In the genomic region with DNA sequence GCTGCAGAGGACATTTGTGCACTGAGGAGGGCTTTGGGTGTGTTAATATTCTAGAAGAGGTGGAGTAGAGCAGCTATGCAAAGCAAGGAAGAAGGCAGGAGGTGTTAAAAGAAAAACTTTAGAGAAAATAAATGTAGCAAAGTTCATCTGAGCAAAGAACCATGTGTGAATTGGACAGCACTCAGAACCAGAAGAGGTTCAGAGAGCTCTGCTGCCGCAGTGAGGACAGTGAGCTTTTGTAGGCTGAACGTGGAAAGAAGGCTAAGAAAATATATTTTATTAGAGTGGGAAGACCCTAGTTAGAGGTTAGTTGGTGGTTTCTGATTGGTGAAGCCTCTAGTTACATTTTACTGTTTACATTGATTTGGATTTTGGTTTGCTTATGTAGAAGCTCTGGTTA, we compare ENCODE assay signal across 21 cellular contexts. TPM values are rescaled to one million over a fixed set of nuclear protein-coding genes. Genes with fewer than 3 reads are reported as not detected.
DNase-seq lines count a peak whose midpoint lies in the region; ATAC-seq, FAIRE-seq and TF ChIP-seq lines count a peak whose summit lies in the region.
"Had no signal": no experiment of that assay in that cellular context is flagged by ENCODE, and none has a peak within 500 bp of the region (broad histone marks: within the 10 kb centered on the region; RNA-seq: fewer than 3 reads in every experiment).

No MANE protein-coding gene starts in this region.

- H3K9ac ChIP-seq in Karpas-422 (ENCODE audit: low read length) = no peak overlapping the region
- H3K9ac ChIP-seq: BLaER1 treated with 17β-estradiol and CSF1 and Interleukin-3, amounts not matched to agents 10 nM and 100 nM; KMS-11 had no signal

- H3K4me1 ChIP-seq in Karpas-422 (ENCODE audit: low read length) = peaks cover 68% of the 10 kb centered on the region

- no peak overlapping the region for H3K4me3 ChIP-seq in Karpas-422 (ENCODE audit: low read length)
- H3K4me3 ChIP-seq: BLaER1 treated with 17β-estradiol and CSF1 and Interleukin-3, amounts not matched to agents 10 nM and 100 nM; GM12878; PC-9 had no signal

- no peak overlapping the region for H3K4me2 ChIP-seq in Karpas-422 (ENCODE audit: low read depth, low read length, poor library complexity, severe bottlenecking)
- H3K4me2 ChIP-seq: BLaER1 treated with 17β-estradiol and CSF1 and Interleukin-3, amounts not matched to agents 10 nM and 100 nM; KMS-11; PC-9 had no signal

- peaks cover 60% of the 10 kb centered on the region for H3K36me3 Mint-ChIP-seq in activated naive CD4-positive, alpha-beta T cell treated with anti-CD3 and anti-CD28 coated beads, Interleukin-2, amount 10 ng/mL, durations not matched to agents 7 days and 5 days
- peaks cover 0 to 13% of the 10 kb centered on the region in 2 donors for H3K36me3 Mint-ChIP-seq in activated naive CD4-positive, alpha-beta T cell treated with anti-CD3 and anti-CD28 coated beads, Interleukin-2, amount 50 U/mL, for 72 hours
- H3K36me3 Mint-ChIP-seq in dendritic cell treated with granulocyte-macrophage colony-stimulating factor and Interleukin-4, amounts not matched to agents 40 ng/mL and 50 ng/mL, for 4 days (ENCODE audit: low read depth) = peaks cover 91% of the 10 kb centered on the region
- peaks cover 36% of the 10 kb centered on the region for H3K36me3 Mint-ChIP-seq in stimulated activated memory B cell treated with anti-CD40 and anti-IgM and Interleukin-4, amounts not matched to agents 10 μg/mL and 1 μg/mL and 100 μg/mL, for 72 hours

- no peaks in the 10 kb centered on the region for H3K9me3 ChIP-seq in Karpas-422 (ENCODE audit: low read length)

- H3K9me2 ChIP-seq in Karpas-422 (replicated peaks; ENCODE audit: insufficient read depth, low read length) = no peaks in the 10 kb centered on the region

- no peaks in the 10 kb centered on the region for H4K20me1 ChIP-seq in Karpas-422 (ENCODE audit: insufficient read depth, low read depth, low read length)

- no peak for ATAC-seq in activated naive CD4-positive, alpha-beta T cell treated with anti-CD3 and anti-CD28 coated beads, Interleukin-2, amount 50 U/mL, for 72 hours
- no peak for ATAC-seq in stimulated activated memory B cell treated with anti-CD40 and anti-IgM and Interleukin-4, amounts not matched to agents 10 μg/mL and 1 μg/mL and 100 μg/mL, for 72 hours
- ATAC-seq: GM12878, HCT116 had no signal

- no peaks in the 10 kb centered on the region for H3K9me3 Mint-ChIP-seq in activated naive CD4-positive, alpha-beta T cell treated with anti-CD3 and anti-CD28 coated beads, Interleukin-2, amount 10 ng/mL, durations not matched to agents 7 days and 5 days
- H3K9me3 Mint-ChIP-seq in activated naive CD4-positive, alpha-beta T cell treated with anti-CD3 and anti-CD28 coated beads, Interleukin-2, amount 50 U/mL, for 72 hours = no peaks in the 10 kb centered on the region
- H3K9me3 Mint-ChIP-seq in dendritic cell treated with granulocyte-macrophage colony-stimulating factor and Interleukin-4, amounts not matched to agents 40 ng/mL and 50 ng/mL, for 4 days = no peaks in the 10 kb centered on the region
- H3K9me3 Mint-ChIP-seq in stimulated activated memory B cell treated with anti-CD40 and anti-IgM and Interleukin-4, amounts not matched to agents 10 μg/mL and 1 μg/mL and 100 μg/mL, for 72 hours = no peaks in the 10 kb centered on the region

- H3K27ac Mint-ChIP-seq in activated naive CD4-positive, alpha-beta T cell treated with anti-CD3 and anti-CD28 coated beads, Interleukin-2, amount 10 ng/mL, durations not matched to agents 7 days and 5 days = peak overlapping the region; percentile 8
- no peak overlapping the region for H3K27ac Mint-ChIP-seq in activated naive CD4-positive, alpha-beta T cell treated with anti-CD3 and anti-CD28 coated beads, Interleukin-2, amount 50 U/mL, for 72 hours
- peak overlapping the region; percentile 12 for H3K27ac Mint-ChIP-seq in dendritic cell treated with granulocyte-macrophage colony-stimulating factor and Interleukin-4, amounts not matched to agents 40 ng/mL and 50 ng/mL, for 4 days
- H3K27ac Mint-ChIP-seq in stimulated activated memory B cell treated with anti-CD40 and anti-IgM and Interleukin-4, amounts not matched to agents 10 μg/mL and 1 μg/mL and 100 μg/mL, for 72 hours = peak overlapping the region; percentile 63

- H3K4me3 Mint-ChIP-seq in activated naive CD4-positive, alpha-beta T cell treated with anti-CD3 and anti-CD28 coated beads, Interleukin-2, amount 10 ng/mL, durations not matched to agents 7 days and 5 days = no peak overlapping the region
- H3K4me3 Mint-ChIP-seq in dendritic cell treated with granulocyte-macrophage colony-stimulating factor and Interleukin-4, amounts not matched to agents 40 ng/mL and 50 ng/mL, for 4 days = no peak overlapping the region
- no peak overlapping the region for H3K4me3 Mint-ChIP-seq in stimulated activated memory B cell treated with anti-CD40 and anti-IgM and Interleukin-4, amounts not matched to agents 10 μg/mL and 1 μg/mL and 100 μg/mL, for 72 hours

- H3K36me3 ChIP-seq in Karpas-422 (ENCODE audit: insufficient read depth, low read length) = peaks cover 51% of the 10 kb centered on the region

- no peaks in the 10 kb centered on the region for H3K27me3 ChIP-seq in Karpas-422 (ENCODE audit: low read length)
- H3K27me3 ChIP-seq: BLaER1 treated with 17β-estradiol and CSF1 and Interleukin-3, amounts not matched to agents 10 nM and 100 nM had no signal

- no peaks in the 10 kb centered on the region for H3K27me3 Mint-ChIP-seq in activated naive CD4-positive, alpha-beta T cell treated with anti-CD3 and anti-CD28 coated beads, Interleukin-2, amount 10 ng/mL, durations not matched to agents 7 days and 5 days
- H3K27me3 Mint-ChIP-seq in dendritic cell treated with granulocyte-macrophage colony-stimulating factor and Interleukin-4, amounts not matched to agents 40 ng/mL and 50 ng/mL, for 4 days = no peaks in the 10 kb centered on the region
- H3K27me3 Mint-ChIP-seq in stimulated activated memory B cell treated with anti-CD40 and anti-IgM and Interleukin-4, amounts not matched to agents 10 μg/mL and 1 μg/mL and 100 μg/mL, for 72 hours = no peaks in the 10 kb centered on the region

- H3K27ac ChIP-seq in Karpas-422 (ENCODE audit: low read length) = peak overlapping the region; percentile 53
- H3K27ac ChIP-seq: BLaER1 treated with 17β-estradiol and CSF1 and Interleukin-3, amounts not matched to agents 10 nM and 100 nM; KMS-11 had no signal

- H3K79me2 ChIP-seq in Karpas-422 (ENCODE audit: low read length) = peaks cover 43% of the 10 kb centered on the region

- CTCF ChIA-PET in activated naive CD4-positive, alpha-beta T cell treated with anti-CD3 and anti-CD28 coated beads, Interleukin-2, amount 10 ng/mL, durations not matched to agents 7 days and 5 days (lab: Charles Lee) = interaction anchor here (1.3 to 1.8 kb wide), 2 partner anchors 8 to 133 kb away, joined by 3 to 4 read pairs; no protein-coding TSS in a partner anchor

- TF ChIP-seq POLR2A in GM12891 (IDR thresholded peaks at IDR 0.05; ENCODE audit: low read depth, low read length) = no peak

- DNase-seq in activated naive CD4-positive, alpha-beta T cell treated with anti-CD3 and anti-CD28 coated beads, Interleukin-2, amount 10 ng/mL, durations not matched to agents 7 days and 5 days = no peak
- DNase-seq in activated naive CD4-positive, alpha-beta T cell treated with anti-CD3 and anti-CD28 coated beads, Interleukin-2, amount 50 U/mL, for 72 hours (ENCODE audit: low spot score in 2 of 2) = no peak
- DNase-seq in Karpas-422 (no peak), T-helper 9 cell (no peak), GM12891 (ENCODE audit: insufficient read length, low spot score) (no peak)
- DNase-seq: DMS 273 treated with DMSO at 0.1 percent for 48 hours, GDM1, NCI-H1048, NCI-H146, NCI-H2081, NCI-H510A, NCI-H774, PC-9 had no signal

- no peak for FAIRE-seq in GM12891 (lab: Jason Lieb, UNC)
- FAIRE-seq: A204.1, GM18507 had no signal

- H2AFZ ChIP-seq in Karpas-422 (ENCODE audit: low read length) = no peak overlapping the region
- H2AFZ ChIP-seq: PC-9 had no signal

- intact Hi-C loops in dendritic cell treated with granulocyte-macrophage colony-stimulating factor and Interleukin-4, amounts not matched to agents 40 ng/mL and 50 ng/mL, for 4 days (cut with micrococcal nuclease) = loop anchor here (10.0 kb wide), 1 partner anchor 54 kb away; no protein-coding TSS in a partner anchor

- H3K4me1 Mint-ChIP-seq in activated naive CD4-positive, alpha-beta T cell treated with anti-CD3 and anti-CD28 coated beads, Interleukin-2, amount 10 ng/mL, durations not matched to agents 7 days and 5 days = peaks cover 3% of the 10 kb centered on the region
- H3K4me1 Mint-ChIP-seq in dendritic cell treated with granulocyte-macrophage colony-stimulating factor and Interleukin-4, amounts not matched to agents 40 ng/mL and 50 ng/mL, for 4 days (ENCODE audit: low read depth) = peaks cover 38% of the 10 kb centered on the region
- H3K4me1 Mint-ChIP-seq in stimulated activated memory B cell treated with anti-CD40 and anti-IgM and Interleukin-4, amounts not matched to agents 10 μg/mL and 1 μg/mL and 100 μg/mL, for 72 hours = peaks cover 55% of the 10 kb centered on the region

TF ChIP-seq in GM12891, 5 proteins besides CTCF, POLR2A, EP300 and RAD21:
- TF ChIP-seq POU2F2 (IDR thresholded peaks at IDR 0.05; ENCODE audit: low read depth, low read length) = no peak
- no peak for TF ChIP-seq PAX5 (IDR thresholded peaks at IDR 0.05; ENCODE audit: insufficient read depth, low read length, severe bottlenecking)
- TF ChIP-seq POLR2AphosphoS5 (IDR thresholded peaks at IDR 0.05; ENCODE audit: low read depth, low read length) = no peak
- no peak for TF ChIP-seq SPI1 (IDR thresholded peaks at IDR 0.05; ENCODE audit: low read depth, low read length)
- no peak for TF ChIP-seq TAF1 (IDR thresholded peaks at IDR 0.05; ENCODE audit: low read depth, low read length)
TF ChIP-seq in GM12891: peak in this region for 0.

RNA-seq across cellular contexts. Expression of a gene that starts 50.7 kb away (rescaled TPM):
- 10 to 100 TPM; 32.0 to 96.6 TPM for total RNA-seq in activated naive CD4-positive, alpha-beta T cell treated with anti-CD3 and anti-CD28 coated beads, Interleukin-2, amount 50 U/mL, for 72 hours
- total RNA-seq in Karpas-422 (2014; rRNA removed; shearing (Covaris generic); ENCODE audit: low replicate concordance) = 304 and 416 TPM in 2 replicates
- 85.5 TPM for polyA plus RNA-seq in GM12891 (2012; ENCODE audit: low read depth, missing spikeins)

Comparison
In these comparisons a context has a peak if more than half of its experiments do, and no peak if none do; other contexts are left out.
1. H3K27ac Mint-ChIP-seq: peak in activated naive CD4-positive, alpha-beta T cell treated with anti-CD3 and anti-CD28 coated beads, Interleukin-2, amount 10 ng/mL, durations not matched to agents 7 days and 5 days (single experiment), dendritic cell treated with granulocyte-macrophage colony-stimulating factor and Interleukin-4, amounts not matched to agents 40 ng/mL and 50 ng/mL, for 4 days (single experiment) and stimulated activated memory B cell treated with anti-CD40 and anti-IgM and Interleukin-4, amounts not matched to agents 10 μg/mL and 1 μg/mL and 100 μg/mL, for 72 hours (single experiment); none in activated naive CD4-positive, alpha-beta T cell treated with anti-CD3 and anti-CD28 coated beads, Interleukin-2, amount 50 U/mL, for 72 hours (0 of 2).